Comparison of ENCODE assay signal across 8 cellular contexts in the genomic region with DNA sequence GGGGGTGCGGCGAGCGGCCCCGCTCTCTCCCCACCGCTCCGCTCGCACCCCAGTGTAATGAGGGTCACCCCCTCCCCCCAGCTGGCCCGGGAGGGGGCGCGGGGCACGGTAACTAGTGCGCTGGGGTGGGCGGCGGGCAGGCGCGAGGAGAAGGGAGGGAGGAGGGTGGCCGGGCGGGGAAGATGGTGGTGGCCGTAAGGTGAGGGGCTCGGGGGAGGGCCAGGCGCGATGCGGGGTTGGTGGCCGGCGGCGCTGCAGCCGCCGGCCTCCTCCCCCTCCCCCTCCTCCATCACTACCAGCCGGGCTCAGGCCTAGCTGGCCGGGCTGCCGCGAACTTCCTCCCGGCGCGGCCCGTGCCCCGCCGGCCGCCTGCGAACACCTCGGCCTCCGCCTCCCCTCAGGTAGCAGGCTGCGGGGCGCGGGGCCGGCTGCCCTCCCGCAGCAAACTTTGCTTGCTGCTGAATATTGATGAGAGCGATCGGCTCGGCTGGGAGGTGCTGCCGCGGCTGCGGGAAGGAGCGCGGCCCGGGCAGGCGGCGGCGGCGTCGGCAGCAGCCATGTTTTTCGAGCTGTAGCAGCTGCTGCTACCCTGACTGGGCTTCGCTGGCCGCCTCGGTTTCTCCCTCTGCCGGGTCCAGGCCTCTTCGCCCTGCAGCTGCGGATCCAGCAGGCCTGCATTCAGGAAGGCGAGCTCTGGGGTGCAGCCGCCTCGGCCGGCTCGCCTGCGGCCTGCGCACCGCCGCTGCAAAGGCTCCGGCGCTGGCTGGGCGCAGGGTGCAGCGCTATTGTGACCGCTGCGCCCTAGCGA. TPM values are rescaled to one million over a fixed set of nuclear protein-coding genes. Genes with fewer than 3 reads are reported as not detected.
DNase-seq lines count a peak whose midpoint lies in the region; ATAC-seq and TF ChIP-seq lines count a peak whose summit lies in the region.

No MANE protein-coding gene starts in this region.

- no peaks in the 10 kb centered on the region for H3K27me3 Mint-ChIP-seq in activated naive CD4-positive, alpha-beta T cell treated with anti-CD3 and anti-CD28 coated beads for 36 hours (ENCODE audit: low read depth)
- H3K27me3 Mint-ChIP-seq in osteocyte (ENCODE audit: unreplicated experiment) = no peaks in the 10 kb centered on the region

- CTCF ChIA-PET in activated naive CD4-positive, alpha-beta T cell treated with anti-CD3 and anti-CD28 coated beads for 36 hours (lab: Charles Lee) = interaction anchor here (0.6 to 2.7 kb wide), 3 partner anchors 21 to 322 kb away, joined by 4 to 16 read pairs (median 4); no protein-coding TSS in a partner anchor

- H3K4me3 Mint-ChIP-seq in activated naive CD4-positive, alpha-beta T cell treated with anti-CD3 and anti-CD28 coated beads for 36 hours = peak overlapping the region; percentile 88
- peak overlapping the region; percentile 80 for H3K4me3 Mint-ChIP-seq in osteocyte (ENCODE audit: unreplicated experiment)

- H3K4me1 Mint-ChIP-seq in activated naive CD4-positive, alpha-beta T cell treated with anti-CD3 and anti-CD28 coated beads for 36 hours (ENCODE audit: low read depth) = peaks cover 46% of the 10 kb centered on the region
- peaks cover 34% of the 10 kb centered on the region for H3K4me1 Mint-ChIP-seq in osteocyte (ENCODE audit: unreplicated experiment)

- peak; percentile 37 for DNase-seq in activated naive CD4-positive, alpha-beta T cell treated with anti-CD3 and anti-CD28 coated beads for 36 hours
- DNase-seq in head of caudate nucleus (peak in 38 of 42 donors; percentile 27 to 74 (median 56)), osteocyte (ENCODE audit: extremely low spot score, unreplicated experiment) (no peak), NCI-H2029 treated with DMSO at 0.1 percent for 48 hours (lab: John Stamatoyannopoulos, UW) (no peak)

- ATAC-seq in GM18511 (IDR thresholded peaks at IDR 0.05; ENCODE audit: unreplicated experiment) = peak; percentile 36
- ATAC-seq in HG03039 (IDR thresholded peaks at IDR 0.05; ENCODE audit: unreplicated experiment) = peak; percentile 26

- TF ChIP-seq CTCF in 22Rv1 (IDR thresholded peaks at IDR 0.05) = no peak
- no peak for TF ChIP-seq CTCF in osteocyte (IDR thresholded peaks at IDR 0.05)

- intact Hi-C loops in activated naive CD4-positive, alpha-beta T cell treated with anti-CD3 and anti-CD28 coated beads for 36 hours (cut with micrococcal nuclease) = loop anchor here (1.0 to 5.0 kb wide), 8 partner anchors 20 to 597 kb away; a partner anchor contains a TSS
- intact Hi-C loops in head of caudate nucleus (cut with DNase I) = no loop called here

- H3K9me3 Mint-ChIP-seq in activated naive CD4-positive, alpha-beta T cell treated with anti-CD3 and anti-CD28 coated beads for 36 hours = no peaks in the 10 kb centered on the region
- no peaks in the 10 kb centered on the region for H3K9me3 Mint-ChIP-seq in osteocyte (ENCODE audit: unreplicated experiment)

- peak overlapping the region; percentile 88 for H3K27ac Mint-ChIP-seq in activated naive CD4-positive, alpha-beta T cell treated with anti-CD3 and anti-CD28 coated beads for 36 hours
- H3K27ac Mint-ChIP-seq in osteocyte (ENCODE audit: unreplicated experiment) = peak overlapping the region; percentile 89

- H3K27ac ChIP-seq in 22Rv1 = peak overlapping the region; percentile 82

- peaks cover 27% of the 10 kb centered on the region for H3K36me3 Mint-ChIP-seq in activated naive CD4-positive, alpha-beta T cell treated with anti-CD3 and anti-CD28 coated beads for 36 hours (ENCODE audit: low read depth)
- peaks cover 21% of the 10 kb centered on the region for H3K36me3 Mint-ChIP-seq in osteocyte (ENCODE audit: unreplicated experiment)

TF ChIP-seq in PFSK-1, 5 proteins besides CTCF, POLR2A, EP300 and RAD21:
- TF ChIP-seq TAF1 (IDR thresholded peaks at IDR 0.05; ENCODE audit: borderline replicate concordance, insufficient read depth, low read length) (0 out of 2 replicates have a peak, but pooled peaks have one; percentile 2), POLR2AphosphoS5 (IDR thresholded peaks at IDR 0.05; ENCODE audit: low read depth, low read length) (peak; percentile 69), FOXP2 (optimal IDR thresholded peaks at IDR 0.05; ENCODE audit: borderline replicate concordance, extremely low read depth, extremely low read length, insufficient read depth) (peak; percentile 4), SIN3A (IDR thresholded peaks at IDR 0.05; ENCODE audit: borderline replicate concordance, insufficient read depth, low read length) (peak; percentile 28; the same call in 1 of the 2 replicates)
- TF ChIP-seq, protein P1, sequence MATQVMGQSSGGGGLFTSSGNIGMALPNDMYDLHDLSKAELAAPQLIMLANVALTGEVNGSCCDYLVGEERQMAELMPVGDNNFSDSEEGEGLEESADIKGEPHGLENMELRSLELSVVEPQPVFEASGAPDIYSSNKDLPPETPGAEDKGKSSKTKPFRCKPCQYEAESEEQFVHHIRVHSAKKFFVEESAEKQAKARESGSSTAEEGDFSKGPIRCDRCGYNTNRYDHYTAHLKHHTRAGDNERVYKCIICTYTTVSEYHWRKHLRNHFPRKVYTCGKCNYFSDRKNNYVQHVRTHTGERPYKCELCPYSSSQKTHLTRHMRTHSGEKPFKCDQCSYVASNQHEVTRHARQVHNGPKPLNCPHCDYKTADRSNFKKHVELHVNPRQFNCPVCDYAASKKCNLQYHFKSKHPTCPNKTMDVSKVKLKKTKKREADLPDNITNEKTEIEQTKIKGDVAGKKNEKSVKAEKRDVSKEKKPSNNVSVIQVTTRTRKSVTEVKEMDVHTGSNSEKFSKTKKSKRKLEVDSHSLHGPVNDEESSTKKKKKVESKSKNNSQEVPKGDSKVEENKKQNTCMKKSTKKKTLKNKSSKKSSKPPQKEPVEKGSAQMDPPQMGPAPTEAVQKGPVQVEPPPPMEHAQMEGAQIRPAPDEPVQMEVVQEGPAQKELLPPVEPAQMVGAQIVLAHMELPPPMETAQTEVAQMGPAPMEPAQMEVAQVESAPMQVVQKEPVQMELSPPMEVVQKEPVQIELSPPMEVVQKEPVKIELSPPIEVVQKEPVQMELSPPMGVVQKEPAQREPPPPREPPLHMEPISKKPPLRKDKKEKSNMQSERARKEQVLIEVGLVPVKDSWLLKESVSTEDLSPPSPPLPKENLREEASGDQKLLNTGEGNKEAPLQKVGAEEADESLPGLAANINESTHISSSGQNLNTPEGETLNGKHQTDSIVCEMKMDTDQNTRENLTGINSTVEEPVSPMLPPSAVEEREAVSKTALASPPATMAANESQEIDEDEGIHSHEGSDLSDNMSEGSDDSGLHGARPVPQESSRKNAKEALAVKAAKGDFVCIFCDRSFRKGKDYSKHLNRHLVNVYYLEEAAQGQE (IDR thresholded peaks at IDR 0.05; ENCODE audit: insufficient read depth in 1 of 2, low read depth in 2 of 2, low read length in 2 of 2) = no peak
TF ChIP-seq in PFSK-1: peak in this region for 4.

RNA-seq across cellular contexts. Expression of a gene that starts 0.5 kb away (rescaled TPM):
- 17.6 TPM for polyA plus RNA-seq in PFSK-1 (2012; ENCODE audit: insufficient read length, low read depth)
- 10 to 100 TPM; 50.2 to 51.7 TPM for total RNA-seq in activated naive CD4-positive, alpha-beta T cell treated with anti-CD3 and anti-CD28 coated beads for 36 hours
- total RNA-seq in osteocyte = 71.6 and 74.7 TPM in 2 replicates

RNA-seq across cellular contexts. Expression of a gene that starts 47.3 kb away (rescaled TPM):
- polyA plus RNA-seq in PFSK-1 (2012; ENCODE audit: insufficient read length, low read depth) = 13.2 TPM
- total RNA-seq in activated naive CD4-positive, alpha-beta T cell treated with anti-CD3 and anti-CD28 coated beads for 36 hours = 1 to 10 TPM in 1 of 2 experiments, under 1 TPM in 1; 0.95 to 1.3 TPM
- total RNA-seq in osteocyte = 1.1 and 1.7 TPM in 2 replicates

Comparison
In these comparisons a context has a peak if more than half of its experiments do, and no peak if none do; other contexts are left out.
1. DNase-seq: peak in activated naive CD4-positive, alpha-beta T cell treated with anti-CD3 and anti-CD28 coated beads for 36 hours (single experiment) and head of caudate nucleus (38 of 42); none in osteocyte (single experiment) and NCI-H2029 treated with DMSO at 0.1 percent for 48 hours (single experiment).